Comparison of ENCODE assay signal across 8 cellular contexts in the genomic region with DNA sequence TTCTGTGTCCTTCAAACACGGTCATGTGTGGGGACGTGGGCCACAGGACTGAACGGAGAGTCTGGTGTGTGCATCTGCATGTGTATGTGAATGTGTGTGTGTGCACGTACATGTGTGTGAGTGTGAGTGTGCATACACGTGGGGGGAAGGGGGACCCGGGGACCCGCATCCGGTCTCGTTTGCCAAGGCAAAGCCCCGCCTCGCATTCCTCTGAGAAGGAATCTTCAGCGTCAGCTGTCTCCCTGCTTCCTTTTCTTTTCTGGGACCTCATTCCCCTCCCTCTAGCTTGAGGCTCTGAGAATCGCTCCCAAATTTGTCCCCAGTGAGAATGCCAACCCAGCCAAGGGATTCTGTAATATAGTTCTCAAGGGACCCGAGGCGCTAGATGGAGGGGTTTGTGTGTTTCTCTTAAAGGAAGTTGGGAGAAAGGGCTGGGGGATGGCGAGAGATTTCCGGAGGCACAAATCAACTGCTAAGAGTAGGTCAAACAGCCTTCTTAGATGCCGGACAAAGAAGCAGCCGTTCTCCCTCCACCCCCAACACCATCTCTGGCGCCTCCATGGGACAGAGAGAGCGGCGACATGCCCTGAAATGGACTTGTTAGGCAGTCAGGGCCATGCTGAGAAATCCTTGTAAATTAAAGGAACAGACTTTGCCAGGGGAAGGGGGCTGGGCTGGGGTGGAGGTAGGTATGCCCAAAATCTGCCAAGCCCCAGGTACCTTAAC. TPM values are rescaled to one million over a fixed set of nuclear protein-coding genes. Genes with fewer than 3 reads are reported as not detected.
DNase-seq lines count a peak whose midpoint lies in the region; ATAC-seq and TF ChIP-seq lines count a peak whose summit lies in the region.

No MANE protein-coding gene starts in this region.

- peak overlapping the region; percentile 82 for H3K4me3 Mint-ChIP-seq in activated B cell treated with CpG ODN at 0.5 μM for 24 hours
- H3K4me3 Mint-ChIP-seq in neural progenitor cell: peak overlapping the region; percentile 60

- ATAC-seq in activated B cell treated with CpG ODN at 0.5 μM for 24 hours (ENCODE audit: low read depth) (no peak), HG03521 (IDR thresholded peaks at IDR 0.05; ENCODE audit: unreplicated experiment) (no peak), HG03196 (IDR thresholded peaks at IDR 0.05; ENCODE audit: unreplicated experiment) (no peak)

- H3K36me3 ChIP-seq in neural progenitor cell: no peaks in the 10 kb centered on the region

- no peaks in the 10 kb centered on the region for H3K79me2 ChIP-seq in neural progenitor cell (ENCODE audit: low read depth)

- no peak for TF ChIP-seq CTCF in activated B cell treated with CpG ODN at 0.5 μM for 24 hours (IDR thresholded peaks at IDR 0.05)
- TF ChIP-seq CTCF in fibroblast of the aortic adventitia (IDR thresholded peaks at IDR 0.05; ENCODE audit: insufficient read depth, low read length): peak; percentile 29
- TF ChIP-seq CTCF in neural progenitor cell (IDR thresholded peaks at IDR 0.05): peak; percentile 41

- H3K36me3 Mint-ChIP-seq in activated B cell treated with CpG ODN at 0.5 μM for 24 hours (ENCODE audit: low read depth) (no peaks in the 10 kb centered on the region), neural progenitor cell (no peaks in the 10 kb centered on the region)

- H3K9me3 ChIP-seq in neural progenitor cell (ENCODE audit: low read depth): no peaks in the 10 kb centered on the region

- H3K9ac ChIP-seq in neural progenitor cell: no peak overlapping the region

- no peaks in the 10 kb centered on the region for H3K9me3 Mint-ChIP-seq in activated B cell treated with CpG ODN at 0.5 μM for 24 hours
- H3K9me3 Mint-ChIP-seq in neural progenitor cell: no peaks in the 10 kb centered on the region

- peaks cover 28% of the 10 kb centered on the region for H3K4me1 ChIP-seq in neural progenitor cell

- peaks cover 22% of the 10 kb centered on the region for H3K27me3 ChIP-seq in neural progenitor cell

- CTCF ChIA-PET in activated B cell treated with CpG ODN at 0.5 μM for 24 hours (lab: Charles Lee): interaction anchor here (0.6 to 12.1 kb wide), 6 partner anchors 12 to 40 kb away, joined by 3 to 190 read pairs (median 7); no protein-coding TSS in a partner anchor

- H3K4me2 ChIP-seq in neural progenitor cell: peak overlapping the region; percentile 51

- peak overlapping the region; percentile 98 for H3K27ac Mint-ChIP-seq in activated B cell treated with CpG ODN at 0.5 μM for 24 hours
- H3K27ac Mint-ChIP-seq in neural progenitor cell: peak overlapping the region; percentile 75

- H3K27me3 Mint-ChIP-seq in activated B cell treated with CpG ODN at 0.5 μM for 24 hours (no peaks in the 10 kb centered on the region), neural progenitor cell (ENCODE audit: insufficient read depth, low read depth) (peaks cover 9% of the 10 kb centered on the region)

- POLR2A ChIA-PET in activated B cell treated with CpG ODN at 0.5 μM for 24 hours (lab: Charles Lee): interaction anchor here (0.6 to 5.1 kb wide), 7 partner anchors 9 to 93 kb away, joined by 3 to 89 read pairs (median 4); no protein-coding TSS in a partner anchor

- intact Hi-C loops in activated B cell treated with CpG ODN at 0.5 μM for 24 hours (cut with micrococcal nuclease): loop anchor here (1.0 kb wide), 1 partner anchor 43 kb away; no protein-coding TSS in a partner anchor

- H3K4me1 Mint-ChIP-seq in activated B cell treated with CpG ODN at 0.5 μM for 24 hours: peaks cover 96% of the 10 kb centered on the region
- H3K4me1 Mint-ChIP-seq in neural progenitor cell: peaks cover 65% of the 10 kb centered on the region

- H3K4me3 ChIP-seq in fibroblast of the aortic adventitia (ENCODE audit: low read depth, low read length): peak overlapping the region; percentile 31
- H3K4me3 ChIP-seq in neural progenitor cell: no peak overlapping the region

- H3K27ac ChIP-seq in neural progenitor cell: no peak overlapping the region

- DNase-seq in activated CD4-positive, alpha-beta T cell treated with anti-CD3 and anti-CD28 coated beads for 48 hours: peak; percentile 45
- DNase-seq in activated CD4-positive, alpha-beta T cell treated with anti-CD3 and anti-CD28 coated beads for 4 hours: no peak
- no peak for DNase-seq in activated B cell treated with CpG ODN at 0.5 μM for 24 hours
- peak; percentile 37 for DNase-seq in fibroblast of the aortic adventitia (ENCODE audit: low read depth)
- peak; percentile 77 for DNase-seq in neural progenitor cell (ENCODE audit: low spot score)
- DNase-seq in SIG-M5 (lab: John Stamatoyannopoulos, UW): no peak

- peaks cover 3% of the 10 kb centered on the region for H4K20me1 ChIP-seq in neural progenitor cell (ENCODE audit: low read depth)

- H2AFZ ChIP-seq in neural progenitor cell (replicated peaks): peak overlapping the region; percentile 91

- peaks cover 22% of the 10 kb centered on the region for H3F3A ChIP-seq in neural progenitor cell (ENCODE audit: low read depth)

RNA-seq across cellular contexts. Expression of gene IFFO2, which starts 6.6 kb away (rescaled TPM):
- total RNA-seq in activated B cell treated with CpG ODN at 0.5 μM for 24 hours (13.0 and 13.6 TPM in 2 replicates), fibroblast of the aortic adventitia (ENCODE audit: low replicate concordance) (3.3 and 23.4 TPM in 2 replicates), neural progenitor cell (ENCODE audit: low replicate concordance) (0.65 and 1.5 TPM in 2 replicates)

RNA-seq across cellular contexts. Expression of gene ALDH4A1, which starts 47.5 kb away (rescaled TPM):
- total RNA-seq in activated B cell treated with CpG ODN at 0.5 μM for 24 hours (6.5 and 7.1 TPM in 2 replicates), fibroblast of the aortic adventitia (ENCODE audit: low replicate concordance) (7.8 and 9.5 TPM in 2 replicates), neural progenitor cell (ENCODE audit: low replicate concordance) (21.8 and 39.9 TPM in 2 replicates)

Comparison
In these comparisons a context has a peak if more than half of its experiments do, and no peak if none do; other contexts are left out.
1. DNase-seq: peak in activated CD4-positive, alpha-beta T cell treated with anti-CD3 and anti-CD28 coated beads for 48 hours (single experiment), fibroblast of the aortic adventitia (single experiment) and neural progenitor cell (single experiment); none in activated CD4-positive, alpha-beta T cell treated with anti-CD3 and anti-CD28 coated beads for 4 hours (0 of 2), activated B cell treated with CpG ODN at 0.5 μM for 24 hours (single experiment) and SIG-M5 (single experiment).